In the genomic region with DNA sequence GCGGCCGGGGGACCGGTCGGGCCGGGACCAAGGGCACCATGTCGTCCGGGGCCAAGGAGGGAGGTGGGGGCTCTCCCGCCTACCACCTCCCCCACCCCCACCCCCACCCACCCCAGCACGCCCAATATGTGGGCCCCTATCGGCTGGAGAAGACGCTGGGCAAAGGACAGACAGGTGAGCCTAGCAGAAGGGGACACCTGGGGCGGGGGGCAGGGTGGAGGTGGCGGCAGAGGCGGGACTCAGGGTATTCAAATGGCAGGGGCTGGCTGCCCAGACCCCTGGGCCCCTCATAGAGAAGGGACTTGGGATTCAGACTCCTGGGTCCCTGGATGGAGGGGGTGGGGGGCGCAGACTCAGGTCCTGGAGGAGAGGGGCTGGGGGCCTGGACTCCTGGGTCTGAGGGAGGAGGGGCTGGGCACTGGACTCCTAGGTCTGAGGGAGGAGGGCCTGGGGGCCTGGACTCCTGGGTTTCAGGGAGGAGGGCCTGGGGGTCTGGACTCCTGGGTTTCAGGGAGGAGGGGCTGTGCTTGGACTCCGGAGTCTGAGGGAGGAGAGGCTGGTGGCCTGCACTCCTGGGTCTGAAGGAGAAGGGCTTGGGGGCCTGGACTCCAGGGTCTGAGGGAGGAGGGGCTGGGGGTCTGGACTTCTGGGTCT, we compare ENCODE assay signal across 11 cellular contexts. TPM values are rescaled to one million over a fixed set of nuclear protein-coding genes. Genes with fewer than 3 reads are reported as not detected.
DNase-seq lines count a peak whose midpoint lies in the region; ATAC-seq, FAIRE-seq and TF ChIP-seq lines count a peak whose summit lies in the region.
"Had no signal": no experiment of that assay in that cellular context is flagged by ENCODE, and none has a peak within 500 bp of the region (broad histone marks: within the 10 kb centered on the region; RNA-seq: fewer than 3 reads in every experiment).

No MANE protein-coding gene starts in this region.

- WGBS in HUES64 = 9% methylated on average over 11 of the region's 16 CpGs
- 17% methylated on average over 8 of the region's 16 CpGs for WGBS in HepG2 (ENCODE audit: low lambda C conversion rate)

- H2AFZ ChIP-seq in ACC112 (ENCODE audit: low read length, unreplicated experiment) (no peak overlapping the region), HepG2 (ENCODE audit: low read length) (no peak overlapping the region)

- no peaks in the 10 kb centered on the region for H3K9me3 Mint-ChIP-seq in natural killer cell treated with Interleukin-12 subunit alpha and Interleukin-12 subunit beta and Interleukin-15 and Interleukin-18, amount 100 ng/mL, for 72 hours

- no peaks in the 10 kb centered on the region for H3K79me2 ChIP-seq in ACC112 (ENCODE audit: control insufficient read depth, insufficient read depth, low read length, unreplicated experiment)
- peaks cover 2% of the 10 kb centered on the region for H3K79me2 ChIP-seq in HepG2 (ENCODE audit: insufficient read depth, low read length)

- no peak for ATAC-seq in natural killer cell treated with Interleukin-12 subunit alpha and Interleukin-12 subunit beta and Interleukin-15 and Interleukin-18, amount 100 ng/mL, for 72 hours
- no peak for ATAC-seq in GM19455 (IDR thresholded peaks at IDR 0.05; ENCODE audit: unreplicated experiment)
- no peak for ATAC-seq in HG03521 (IDR thresholded peaks at IDR 0.05; ENCODE audit: unreplicated experiment)
- ATAC-seq in HG03039 (IDR thresholded peaks at IDR 0.05; ENCODE audit: unreplicated experiment) = no peak
- ATAC-seq in HepG2 = no peak

- no peaks in the 10 kb centered on the region for H3K36me3 ChIP-seq in ACC112 (ENCODE audit: insufficient read depth, low read length)
- H3K36me3 ChIP-seq in HUES64 (ENCODE audit: insufficient read depth, low read length) = peaks cover 18% of the 10 kb centered on the region
- H3K36me3 ChIP-seq in HepG2 (replicated peaks in 1 of 2; ENCODE audit: control insufficient read depth in 1 of 2, insufficient read depth in 2 of 2, low read length in 2 of 2) = no peaks in the 10 kb centered on the region

- intact Hi-C loops in HepG2 (cut with micrococcal nuclease; ENCODE audit: unreplicated experiment) = no loop called here

- no peaks in the 10 kb centered on the region for H3K36me3 Mint-ChIP-seq in natural killer cell treated with Interleukin-12 subunit alpha and Interleukin-12 subunit beta and Interleukin-15 and Interleukin-18, amount 100 ng/mL, for 72 hours

- no peaks in the 10 kb centered on the region for H3K27me3 ChIP-seq in ACC112 (ENCODE audit: insufficient read depth, low read length)
- no peaks in the 10 kb centered on the region for H3K27me3 ChIP-seq in HUES64 (ENCODE audit: insufficient read depth, low read length)
- peaks cover 0 to 28% of the 10 kb centered on the region in 2 experiments; a peak in 4 of 5 replicates for H3K27me3 ChIP-seq in HepG2 (ENCODE audit: control insufficient read depth in 1 of 2, insufficient read depth in 2 of 2, low read length in 2 of 2)

- POLR2A ChIA-PET in HepG2 (lab: Yijun Ruan, JAX) = no interaction called here

- in situ Hi-C loops in HepG2 (cut with HindIII; ENCODE audit: extremely low pct_ligation_motif_present, low pct_unique_long_range_greater_than_20kb) = no loop called here

- no peak for DNase-seq in natural killer cell treated with Interleukin-12 subunit alpha and Interleukin-12 subunit beta and Interleukin-15 and Interleukin-18, amount 100 ng/mL, for 72 hours (ENCODE audit: low spot score)
- no peak for DNase-seq in HepG2 (ENCODE audit: low spot score)
- DNase-seq: Kasumi-1 had no signal

- FAIRE-seq in HepG2 (lab: Jason Lieb, UNC) = no peak
- FAIRE-seq: TTC549 had no signal

- peak overlapping the region; percentile 22 for H3K4me3 Mint-ChIP-seq in natural killer cell treated with Interleukin-12 subunit alpha and Interleukin-12 subunit beta and Interleukin-15 and Interleukin-18, amount 100 ng/mL, for 72 hours

- no peak for TF ChIP-seq EP300 in HepG2 (IDR thresholded peaks at IDR 0.05; ENCODE audit: low read depth in 2 of 2, low read length in 2 of 2)
- no peak for TF ChIP-seq EP300 in HepG2 (CRISPR knock-in tag; IDR thresholded peaks at IDR 0.05; ENCODE audit: borderline replicate concordance)

- no peak for TF ChIP-seq RAD21 in HepG2 (CRISPR knock-in tag; IDR thresholded peaks at IDR 0.05)

- peaks cover 25% of the 10 kb centered on the region in 2 donors for H3K4me1 Mint-ChIP-seq in natural killer cell treated with Interleukin-12 subunit alpha and Interleukin-12 subunit beta and Interleukin-15 and Interleukin-18, amount 100 ng/mL, for 72 hours (ENCODE audit: low read depth in 2 of 2)

- H3K27ac Mint-ChIP-seq in natural killer cell treated with Interleukin-12 subunit alpha and Interleukin-12 subunit beta and Interleukin-15 and Interleukin-18, amount 100 ng/mL, for 72 hours = peak overlapping the region; percentile 44 to 63

- TF ChIP-seq CTCF in HepG2 (CRISPR knock-in tag; IDR thresholded peaks at IDR 0.05) = no peak

- no peaks in the 10 kb centered on the region for H4K20me1 ChIP-seq in HepG2 (ENCODE audit: insufficient read depth, low read length)

- H3K9me3 ChIP-seq in HUES64 (ENCODE audit: insufficient read depth, low read depth, low read length) = no peaks in the 10 kb centered on the region
- H3K9me3 ChIP-seq in HepG2 (ENCODE audit: low read length) = no peaks in the 10 kb centered on the region

- no TSS peak for BruUV-seq in HepG2 (replicated peaks; lab: Mats Ljungman, UMichigan)

- peak overlapping the region; percentile 67 for H3K4me3 ChIP-seq in ACC112 (ENCODE audit: low read depth, low read length)
- peak overlapping the region; percentile 50 for H3K4me3 ChIP-seq in HUES64 (ENCODE audit: low read length)
- H3K4me3 ChIP-seq in HepG2 (replicated peaks in 1 of 3; ENCODE audit: insufficient read depth in 1 of 3, low read depth in 2 of 3, low read length in 3 of 3) = no peak overlapping the region

- CTCF ChIA-PET in HepG2 (lab: Yijun Ruan, JAX; ENCODE audit: low intra/inter-chr PET ratio, low total read pairs) = no interaction called here

- no peak for TF ChIP-seq POLR2A in HepG2 (IDR thresholded peaks at IDR 0.05; ENCODE audit: insufficient read depth in 1 of 2, low read depth in 2 of 2, low read length in 2 of 2)

- no peak overlapping the region for H3K4me2 ChIP-seq in HepG2 (ENCODE audit: low read depth, low read length)

- H3K27ac ChIP-seq in ACC112 (ENCODE audit: low read depth, low read length) (no peak overlapping the region), HUES64 (ENCODE audit: low read depth, low read length) (peak overlapping the region; percentile 67; the same call in 1 of the 2 replicates), cingulate gyrus (ENCODE audit: low read depth, low read length) (peak overlapping the region; percentile 93), HepG2 (ENCODE audit: extremely low read length, insufficient read depth, low read length) (no peak overlapping the region)
- H3K27ac ChIP-seq: epithelial cell of prostate had no signal

- peaks cover 0 to 3% of the 10 kb centered on the region in 2 donors for H3K27me3 Mint-ChIP-seq in natural killer cell treated with Interleukin-12 subunit alpha and Interleukin-12 subunit beta and Interleukin-15 and Interleukin-18, amount 100 ng/mL, for 72 hours

- H3K9ac ChIP-seq in HUES64 (ENCODE audit: low read depth, low read length) = 0 out of 2 replicates have a peak overlapping the region, but pooled peaks have one; percentile 44
- no peak overlapping the region for H3K9ac ChIP-seq in HepG2 (ENCODE audit: insufficient read depth, low read depth, low read length)

- H3K4me1 ChIP-seq in ACC112 (ENCODE audit: control insufficient read depth, insufficient read depth, low read length, unreplicated experiment) (peaks cover 12% of the 10 kb centered on the region), HUES64 (ENCODE audit: insufficient read depth, low read length) (no peaks in the 10 kb centered on the region), HepG2 (ENCODE audit: insufficient read depth, low read length) (peaks cover 40% of the 10 kb centered on the region)

RNA-seq across cellular contexts. Expression of a gene that starts 0.7 kb away (rescaled TPM):
- polyA plus RNA-seq in HUES64 (2013, experiment 1 of 2) = 14.7 TPM
- polyA plus RNA-seq in HUES64 (2013, experiment 2 of 2) = 16.0 TPM
- total RNA-seq in natural killer cell treated with Interleukin-12 subunit alpha and Interleukin-12 subunit beta and Interleukin-15 and Interleukin-18, amount 100 ng/mL, for 72 hours = 10 to 100 TPM; 11.9 to 15.7 TPM
- total RNA-seq in HepG2 (2016; rRNA removed; fragmentation: Illumina TruSeq; extraction: Trizol) = 0.18 TPM in 1 of 2 replicates, not detected in the other
- not detected in 2 replicates for total RNA-seq in HepG2 (2016; cell fraction: cytosol; rRNA removed; fragmentation: Illumina TruSeq; extraction: Trizol; ENCODE audit: low read depth)
- total RNA-seq in HepG2 (2016; cell fraction: insoluble cytoplasmic fraction; rRNA removed; fragmentation: Illumina TruSeq; extraction: Trizol) = 0.19 TPM in 1 of 2 replicates, not detected in the other
- total RNA-seq in HepG2 (2016; cell fraction: membrane; rRNA removed; fragmentation: Illumina TruSeq; extraction: Trizol) = 0.10 and 0.25 TPM in 2 replicates
- total RNA-seq in HepG2 (2016; cell fraction: nucleus; rRNA removed; fragmentation: Illumina TruSeq; extraction: Trizol) = 0.60 TPM in 1 of 2 replicates, not detected in the other
- polyA plus RNA-seq in HepG2 (2011; rRNA removed) = 1.2 and 1.9 TPM in 2 replicates
- polyA plus RNA-seq in HepG2 (2011; cell fraction: cytosol; rRNA removed) = 0.75 and 1.1 TPM in 2 replicates
- polyA plus RNA-seq in HepG2 (2011; cell fraction: nucleus; rRNA removed) = 8.1 and 12.7 TPM in 2 replicates
- polyA plus RNA-seq in HepG2 (2012) = 0.74 and 1.1 TPM in 2 replicates
- 0.14 and 0.17 TPM in 2 replicates for polyA plus RNA-seq in HepG2 (2016; cell fraction: cytosol; fragmentation: Illumina TruSeq; extraction: Trizol; ENCODE audit: low read depth)
- 0.20 and 0.44 TPM in 2 replicates for polyA plus RNA-seq in HepG2 (2016; cell fraction: insoluble cytoplasmic fraction; fragmentation: Illumina TruSeq; extraction: Trizol; ENCODE audit: low read depth)
- 0.09 and 0.25 TPM in 2 replicates for polyA plus RNA-seq in HepG2 (2016; cell fraction: membrane; fragmentation: Illumina TruSeq; extraction: Trizol; ENCODE audit: low read depth)
- polyA plus RNA-seq in HepG2 (2016; cell fraction: nucleus; fragmentation: Illumina TruSeq; extraction: Trizol; ENCODE audit: insufficient read depth, low read depth) = 0.68 and 0.79 TPM in 2 replicates
- polyA minus RNA-seq in HepG2 (2011; rRNA and poly(A)+ RNA removed; ENCODE audit: low replicate concordance) = 0.72 and 1.3 TPM in 2 replicates
- polyA minus RNA-seq in HepG2 (2011; cell fraction: cytosol; rRNA and poly(A)+ RNA removed) = not detected in 2 replicates
- polyA minus RNA-seq in HepG2 (2011; cell fraction: nucleus; rRNA and poly(A)+ RNA removed) = 1.0 and 1.2 TPM in 2 replicates

RNA-seq across cellular contexts. Expression of a gene that starts 4.6 kb away (rescaled TPM):
- polyA plus RNA-seq in HUES64 (2013, experiment 1 of 2) = 52.6 TPM
- polyA plus RNA-seq in HUES64 (2013, experiment 2 of 2) = 53.6 TPM
- 10 to 100 TPM; 38.2 to 53.1 TPM for total RNA-seq in natural killer cell treated with Interleukin-12 subunit alpha and Interleukin-12 subunit beta and Interleukin-15 and Interleukin-18, amount 100 ng/mL, for 72 hours
- total RNA-seq in HepG2 (2016; rRNA removed; fragmentation: Illumina TruSeq; extraction: Trizol) = 33.7 and 35.9 TPM in 2 replicates
- total RNA-seq in HepG2 (2016; cell fraction: cytosol; rRNA removed; fragmentation: Illumina TruSeq; extraction: Trizol; ENCODE audit: low read depth) = 3.9 TPM in 2 replicates
- 32.9 and 34.5 TPM in 2 replicates for total RNA-seq in HepG2 (2016; cell fraction: insoluble cytoplasmic fraction; rRNA removed; fragmentation: Illumina TruSeq; extraction: Trizol)
- total RNA-seq in HepG2 (2016; cell fraction: membrane; rRNA removed; fragmentation: Illumina TruSeq; extraction: Trizol) = 8.1 and 8.5 TPM in 2 replicates
- total RNA-seq in HepG2 (2016; cell fraction: nucleus; rRNA removed; fragmentation: Illumina TruSeq; extraction: Trizol) = 14.3 and 15.8 TPM in 2 replicates
- 22.3 and 25.7 TPM in 2 replicates for polyA plus RNA-seq in HepG2 (2011; rRNA removed)
- polyA plus RNA-seq in HepG2 (2011; cell fraction: cytosol; rRNA removed) = 19.2 and 35.4 TPM in 2 replicates
- polyA plus RNA-seq in HepG2 (2011; cell fraction: nucleus; rRNA removed) = 19.5 and 22.1 TPM in 2 replicates
- 14.9 and 21.2 TPM in 2 replicates for polyA plus RNA-seq in HepG2 (2012)
- 5.6 and 5.7 TPM in 2 replicates for polyA plus RNA-seq in HepG2 (2016; cell fraction: cytosol; fragmentation: Illumina TruSeq; extraction: Trizol; ENCODE audit: low read depth)
- polyA plus RNA-seq in HepG2 (2016; cell fraction: insoluble cytoplasmic fraction; fragmentation: Illumina TruSeq; extraction: Trizol; ENCODE audit: low read depth) = 53.4 and 56.0 TPM in 2 replicates
- 8.9 and 9.7 TPM in 2 replicates for polyA plus RNA-seq in HepG2 (2016; cell fraction: membrane; fragmentation: Illumina TruSeq; extraction: Trizol; ENCODE audit: low read depth)
- 26.8 and 27.6 TPM in 2 replicates for polyA plus RNA-seq in HepG2 (2016; cell fraction: nucleus; fragmentation: Illumina TruSeq; extraction: Trizol; ENCODE audit: insufficient read depth, low read depth)
- polyA minus RNA-seq in HepG2 (2011; rRNA and poly(A)+ RNA removed; ENCODE audit: low replicate concordance) = 33.2 and 42.3 TPM in 2 replicates
- 15.9 and 23.8 TPM in 2 replicates for polyA minus RNA-seq in HepG2 (2011; cell fraction: cytosol; rRNA and poly(A)+ RNA removed)
- polyA minus RNA-seq in HepG2 (2011; cell fraction: nucleus; rRNA and poly(A)+ RNA removed) = 4.6 and 6.1 TPM in 2 replicates

RNA-seq across cellular contexts. Expression of a gene that starts 25.7 kb away (rescaled TPM):
- 37.4 TPM for polyA plus RNA-seq in HUES64 (2013, experiment 1 of 2)
- polyA plus RNA-seq in HUES64 (2013, experiment 2 of 2) = 41.3 TPM
- total RNA-seq in natural killer cell treated with Interleukin-12 subunit alpha and Interleukin-12 subunit beta and Interleukin-15 and Interleukin-18, amount 100 ng/mL, for 72 hours = 100 to 1,000 TPM; 260 to 492 TPM
- 23.0 and 25.8 TPM in 2 replicates for total RNA-seq in HepG2 (2016; rRNA removed; fragmentation: Illumina TruSeq; extraction: Trizol)
- 6.5 and 7.1 TPM in 2 replicates for total RNA-seq in HepG2 (2016; cell fraction: cytosol; rRNA removed; fragmentation: Illumina TruSeq; extraction: Trizol; ENCODE audit: low read depth)
- 18.2 and 27.7 TPM in 2 replicates for total RNA-seq in HepG2 (2016; cell fraction: insoluble cytoplasmic fraction; rRNA removed; fragmentation: Illumina TruSeq; extraction: Trizol)
- 22.9 and 23.1 TPM in 2 replicates for total RNA-seq in HepG2 (2016; cell fraction: membrane; rRNA removed; fragmentation: Illumina TruSeq; extraction: Trizol)
- total RNA-seq in HepG2 (2016; cell fraction: nucleus; rRNA removed; fragmentation: Illumina TruSeq; extraction: Trizol) = 20.2 and 25.1 TPM in 2 replicates
- 54.0 and 75.7 TPM in 2 replicates for polyA plus RNA-seq in HepG2 (2011; rRNA removed)
- polyA plus RNA-seq in HepG2 (2011; cell fraction: cytosol; rRNA removed) = 44.7 and 48.8 TPM in 2 replicates
- polyA plus RNA-seq in HepG2 (2011; cell fraction: nucleus; rRNA removed) = 190 and 211 TPM in 2 replicates
- 51.7 and 56.8 TPM in 2 replicates for polyA plus RNA-seq in HepG2 (2012)
- 8.4 and 9.7 TPM in 2 replicates for polyA plus RNA-seq in HepG2 (2016; cell fraction: cytosol; fragmentation: Illumina TruSeq; extraction: Trizol; ENCODE audit: low read depth)
- 27.5 and 36.1 TPM in 2 replicates for polyA plus RNA-seq in HepG2 (2016; cell fraction: insoluble cytoplasmic fraction; fragmentation: Illumina TruSeq; extraction: Trizol; ENCODE audit: low read depth)
- 20.6 and 23.5 TPM in 2 replicates for polyA plus RNA-seq in HepG2 (2016; cell fraction: membrane; fragmentation: Illumina TruSeq; extraction: Trizol; ENCODE audit: low read depth)
- polyA plus RNA-seq in HepG2 (2016; cell fraction: nucleus; fragmentation: Illumina TruSeq; extraction: Trizol; ENCODE audit: insufficient read depth, low read depth) = 73.4 and 77.9 TPM in 2 replicates
- 112 and 140 TPM in 2 replicates for polyA minus RNA-seq in HepG2 (2011; rRNA and poly(A)+ RNA removed; ENCODE audit: low replicate concordance)
- 48.9 and 57.3 TPM in 2 replicates for polyA minus RNA-seq in HepG2 (2011; cell fraction: cytosol; rRNA and poly(A)+ RNA removed)
- 48.9 and 67.0 TPM in 2 replicates for polyA minus RNA-seq in HepG2 (2011; cell fraction: nucleus; rRNA and poly(A)+ RNA removed)

RNA-seq across cellular contexts. Expression of a gene that starts 40.6 kb away (rescaled TPM):
- not detected for polyA plus RNA-seq in HUES64 (2013, experiment 1 of 2)
- not detected for polyA plus RNA-seq in HUES64 (2013, experiment 2 of 2)
- 1 to 10 TPM in 1 of 2 donors, under 1 TPM in 1; 0.67 to 2.7 TPM for total RNA-seq in natural killer cell treated with Interleukin-12 subunit alpha and Interleukin-12 subunit beta and Interleukin-15 and Interleukin-18, amount 100 ng/mL, for 72 hours
- total RNA-seq in HepG2 (2016; rRNA removed; fragmentation: Illumina TruSeq; extraction: Trizol) = 0.74 and 1.3 TPM in 2 replicates
- 0.79 and 1.0 TPM in 2 replicates for total RNA-seq in HepG2 (2016; cell fraction: cytosol; rRNA removed; fragmentation: Illumina TruSeq; extraction: Trizol; ENCODE audit: low read depth)
- 0.70 and 1.0 TPM in 2 replicates for total RNA-seq in HepG2 (2016; cell fraction: insoluble cytoplasmic fraction; rRNA removed; fragmentation: Illumina TruSeq; extraction: Trizol)
- total RNA-seq in HepG2 (2016; cell fraction: membrane; rRNA removed; fragmentation: Illumina TruSeq; extraction: Trizol) = 0.62 and 0.77 TPM in 2 replicates
- 0.84 and 1.5 TPM in 2 replicates for total RNA-seq in HepG2 (2016; cell fraction: nucleus; rRNA removed; fragmentation: Illumina TruSeq; extraction: Trizol)
- polyA plus RNA-seq in HepG2 (2011; rRNA removed) = 1.8 and 2.9 TPM in 2 replicates
- polyA plus RNA-seq in HepG2 (2011; cell fraction: cytosol; rRNA removed) = 2.4 and 2.5 TPM in 2 replicates
- 6.2 and 7.0 TPM in 2 replicates for polyA plus RNA-seq in HepG2 (2011; cell fraction: nucleus; rRNA removed)
- polyA plus RNA-seq in HepG2 (2012) = 3.3 and 3.4 TPM in 2 replicates
- 0.33 and 0.50 TPM in 2 replicates for polyA plus RNA-seq in HepG2 (2016; cell fraction: cytosol; fragmentation: Illumina TruSeq; extraction: Trizol; ENCODE audit: low read depth)
- polyA plus RNA-seq in HepG2 (2016; cell fraction: insoluble cytoplasmic fraction; fragmentation: Illumina TruSeq; extraction: Trizol; ENCODE audit: low read depth) = 0.37 and 0.74 TPM in 2 replicates
- 0.28 and 1.2 TPM in 2 replicates for polyA plus RNA-seq in HepG2 (2016; cell fraction: membrane; fragmentation: Illumina TruSeq; extraction: Trizol; ENCODE audit: low read depth)
- 1.7 and 1.9 TPM in 2 replicates for polyA plus RNA-seq in HepG2 (2016; cell fraction: nucleus; fragmentation: Illumina TruSeq; extraction: Trizol; ENCODE audit: insufficient read depth, low read depth)
- polyA minus RNA-seq in HepG2 (2011; rRNA and poly(A)+ RNA removed; ENCODE audit: low replicate concordance) = 5.1 TPM in 1 of 2 replicates, not detected in the other
- 1.9 and 2.7 TPM in 2 replicates for polyA minus RNA-seq in HepG2 (2011; cell fraction: cytosol; rRNA and poly(A)+ RNA removed)
- polyA minus RNA-seq in HepG2 (2011; cell fraction: nucleus; rRNA and poly(A)+ RNA removed) = 1.4 and 1.5 TPM in 2 replicates

RNA-seq across cellular contexts. Expression of a gene that starts 55.1 kb away (rescaled TPM):
- polyA plus RNA-seq in HUES64 (2013, experiment 1 of 2) = 13.4 TPM
- 15.2 TPM for polyA plus RNA-seq in HUES64 (2013, experiment 2 of 2)
- total RNA-seq in natural killer cell treated with Interleukin-12 subunit alpha and Interleukin-12 subunit beta and Interleukin-15 and Interleukin-18, amount 100 ng/mL, for 72 hours = 10 to 100 TPM in 1 of 2 donors, 1 to 10 TPM in 1; 9.7 to 22.1 TPM
- total RNA-seq in HepG2 (2016; rRNA removed; fragmentation: Illumina TruSeq; extraction: Trizol) = 2.1 and 5.5 TPM in 2 replicates
- total RNA-seq in HepG2 (2016; cell fraction: cytosol; rRNA removed; fragmentation: Illumina TruSeq; extraction: Trizol; ENCODE audit: low read depth) = 1.8 and 2.2 TPM in 2 replicates
- 1.8 and 4.7 TPM in 2 replicates for total RNA-seq in HepG2 (2016; cell fraction: insoluble cytoplasmic fraction; rRNA removed; fragmentation: Illumina TruSeq; extraction: Trizol)
- 3.9 and 4.5 TPM in 2 replicates for total RNA-seq in HepG2 (2016; cell fraction: membrane; rRNA removed; fragmentation: Illumina TruSeq; extraction: Trizol)
- total RNA-seq in HepG2 (2016; cell fraction: nucleus; rRNA removed; fragmentation: Illumina TruSeq; extraction: Trizol) = 5.3 and 6.2 TPM in 2 replicates
- 9.0 and 11.8 TPM in 2 replicates for polyA plus RNA-seq in HepG2 (2011; rRNA removed)
- polyA plus RNA-seq in HepG2 (2011; cell fraction: cytosol; rRNA removed) = 6.6 and 8.7 TPM in 2 replicates
- polyA plus RNA-seq in HepG2 (2011; cell fraction: nucleus; rRNA removed) = 46.8 and 58.8 TPM in 2 replicates
- polyA plus RNA-seq in HepG2 (2012) = 10.0 and 13.2 TPM in 2 replicates
- 1.3 and 1.4 TPM in 2 replicates for polyA plus RNA-seq in HepG2 (2016; cell fraction: cytosol; fragmentation: Illumina TruSeq; extraction: Trizol; ENCODE audit: low read depth)
- polyA plus RNA-seq in HepG2 (2016; cell fraction: insoluble cytoplasmic fraction; fragmentation: Illumina TruSeq; extraction: Trizol; ENCODE audit: low read depth) = 2.6 and 4.4 TPM in 2 replicates
- 2.5 and 3.8 TPM in 2 replicates for polyA plus RNA-seq in HepG2 (2016; cell fraction: membrane; fragmentation: Illumina TruSeq; extraction: Trizol; ENCODE audit: low read depth)
- 14.7 and 16.2 TPM in 2 replicates for polyA plus RNA-seq in HepG2 (2016; cell fraction: nucleus; fragmentation: Illumina TruSeq; extraction: Trizol; ENCODE audit: insufficient read depth, low read depth)
- polyA minus RNA-seq in HepG2 (2011; rRNA and poly(A)+ RNA removed; ENCODE audit: low replicate concordance) = 9.0 and 17.8 TPM in 2 replicates
- 4.7 and 5.3 TPM in 2 replicates for polyA minus RNA-seq in HepG2 (2011; cell fraction: cytosol; rRNA and poly(A)+ RNA removed)
- polyA minus RNA-seq in HepG2 (2011; cell fraction: nucleus; rRNA and poly(A)+ RNA removed) = 7.0 and 12.1 TPM in 2 replicates

Comparison
In these comparisons a context has a peak if more than half of its experiments do, and no peak if none do; other contexts are left out.
1. H3K27ac ChIP-seq: peak in HUES64 (single experiment) and cingulate gyrus (single experiment); none in ACC112 (single experiment) and HepG2 (single experiment).
2. H3K4me3 ChIP-seq: peak in ACC112 (single experiment) and HUES64 (single experiment); none in HepG2 (0 of 3).
3. RNA of a gene that starts 0.7 kb away (total RNA-seq): 11.9 to 15.7 TPM in natural killer cell treated with Interleukin-12 subunit alpha and Interleukin-12 subunit beta and Interleukin-15 and Interleukin-18, amount 100 ng/mL, for 72 hours; 0.10 to 0.60 TPM in HepG2; every median in the first group is over 4 times any median in the second.
4. RNA of a gene that starts 25.7 kb away (total RNA-seq): 260 to 492 TPM in natural killer cell treated with Interleukin-12 subunit alpha and Interleukin-12 subunit beta and Interleukin-15 and Interleukin-18, amount 100 ng/mL, for 72 hours; 6.5 to 27.7 TPM in HepG2; every median in the first group is over 4 times any median in the second.